7 cellular contexts compared by ENCODE assay signal in genomic region chr12:57513677-57514076, GRCh38. TPM values are rescaled to one million over a fixed set of nuclear protein-coding genes. Genes with fewer than 3 reads are reported as not detected.
DNase-seq lines count a peak whose midpoint lies in the region; ATAC-seq, FAIRE-seq and TF ChIP-seq lines count a peak whose summit lies in the region.
"Not testable (repeated sequence)": the region's sequence is repeated elsewhere in the genome, so short reads cannot be mapped to it uniquely, and the experiment has no call there.
"Had no signal": no experiment of that assay in that cellular context is flagged by ENCODE, and none has a peak within 500 bp of the region (broad histone marks: within the 10 kb centered on the region; RNA-seq: fewer than 3 reads in every experiment).

No MANE protein-coding gene starts in this region.

- TF ChIP-seq RAD21 in K562 (CRISPR knock-in tag; conservative IDR thresholded peaks at IDR 0.05 in 1 of 2, IDR thresholded peaks at IDR 0.05 in 1 of 2), result not testable (repeated sequence)

- H3K9me3 Mint-ChIP-seq in activated T-cell treated with anti-CD3 and anti-CD28 coated beads, Interleukin-2, amount 50 U/mL, for 24 hours; naive thymus-derived CD4-positive, alpha-beta T cell: not testable (repeated sequence)

- H3K9me3 ChIP-seq in SK-N-MC (ENCODE audit: low read depth, low read length); K562 (replicated peaks; ENCODE audit: control insufficient read depth, insufficient read depth, low read depth, low read length); naive thymus-derived CD4-positive, alpha-beta T cell (ENCODE audit: control insufficient read depth in 2 of 3, low read length in 3 of 3): not testable (repeated sequence)

- TF ChIP-seq POLR2A in K562 (conservative IDR thresholded peaks at IDR 0.05), result not testable (repeated sequence)

- H3K4me3 ChIP-seq in SK-N-MC; K562; naive thymus-derived CD4-positive, alpha-beta T cell (ENCODE audit: low read length): not testable (repeated sequence)

- not testable (repeated sequence) for ATAC-seq in K562; naive thymus-derived CD4-positive, alpha-beta T cell

- not testable (repeated sequence) for H3K27me3 ChIP-seq in K562 (ENCODE audit: control insufficient read depth in 2 of 2, insufficient read depth in 2 of 2, low read length in 2 of 2); naive thymus-derived CD4-positive, alpha-beta T cell (ENCODE audit: control insufficient read depth in 2 of 2, insufficient read depth in 2 of 2, low read length in 2 of 2)

- not testable (repeated sequence) for H3K4me2 ChIP-seq in K562 (ENCODE audit: insufficient read depth, low read length)

- H3K36me3 Mint-ChIP-seq in activated T-cell treated with anti-CD3 and anti-CD28 coated beads, Interleukin-2, amount 50 U/mL, for 24 hours (ENCODE audit: low read depth), result peaks cover 95% of the 10 kb centered on the region
- peaks cover 5 to 48% (median 38%) of the 10 kb centered on the region in 5 donors for H3K36me3 Mint-ChIP-seq in naive thymus-derived CD4-positive, alpha-beta T cell

- not testable (repeated sequence) for H3K27me3 Mint-ChIP-seq in activated T-cell treated with anti-CD3 and anti-CD28 coated beads, Interleukin-2, amount 50 U/mL, for 24 hours; naive thymus-derived CD4-positive, alpha-beta T cell

- peak overlapping the region; percentile 100 for H3K27ac ChIP-seq in 22Rv1
- H3K27ac ChIP-seq in SK-N-MC, result 0 out of 2 replicates have a peak overlapping the region, but pooled peaks have one; percentile 25
- not testable (repeated sequence) for H3K27ac ChIP-seq in K562 (ENCODE audit: extremely low read depth, low read depth, low read length); naive thymus-derived CD4-positive, alpha-beta T cell (ENCODE audit: low read depth, low read length)

- not testable (repeated sequence) for H3K9ac ChIP-seq in SK-N-MC (ENCODE audit: insufficient read length); K562 (ENCODE audit: insufficient read depth in 1 of 2, low read depth in 2 of 2, low read length in 2 of 2)

- H3K27ac Mint-ChIP-seq in activated T-cell treated with anti-CD3 and anti-CD28 coated beads, Interleukin-2, amount 50 U/mL, for 24 hours, result peak overlapping the region; percentile 72
- H3K27ac Mint-ChIP-seq in naive thymus-derived CD4-positive, alpha-beta T cell, result peak overlapping the region in 6 of 9 donors; percentile 19 to 75 (median 64)

- not testable (repeated sequence) for H3K9me1 ChIP-seq in K562 (ENCODE audit: control insufficient read depth, insufficient read depth, low read length)

- CTCF ChIA-PET in K562 (lab: Yijun Ruan, JAX; ENCODE audit: low intra/inter-chr PET ratio), result not testable (repeated sequence)
- CTCF ChIA-PET in naive thymus-derived CD4-positive, alpha-beta T cell (lab: Charles Lee), result interaction anchor here (1.7 kb wide), 1 partner anchor 36 kb away, joined by 4 read pairs; no protein-coding TSS in a partner anchor

- intact Hi-C loops in K562 (cut with micrococcal nuclease); naive thymus-derived CD4-positive, alpha-beta T cell (cut with micrococcal nuclease): not testable (repeated sequence)

- peaks cover 29% of the 10 kb centered on the region for H3K4me1 Mint-ChIP-seq in activated T-cell treated with anti-CD3 and anti-CD28 coated beads, Interleukin-2, amount 50 U/mL, for 24 hours (ENCODE audit: low read depth)
- H3K4me1 Mint-ChIP-seq in naive thymus-derived CD4-positive, alpha-beta T cell, result peaks cover 13 to 33% (median 15%) of the 10 kb centered on the region in 7 donors

- TF ChIP-seq EP300 in K562 (IDR thresholded peaks at IDR 0.05; ENCODE audit: low read length), result not testable (repeated sequence)

- WGBS in K562 (ENCODE audit: insufficient coverage, low coverage, missing lambda C conversion rate), result 90% methylated on average over 5 of the region's 6 CpGs

- peaks cover 0 to 19% of the 10 kb centered on the region in 2 experiments; a peak in 4 of 5 replicates for H3K4me1 ChIP-seq in K562 (replicated peaks in 1 of 2; ENCODE audit: control insufficient read depth in 2 of 2, insufficient read depth in 2 of 2, low read length in 2 of 2)
- not testable (repeated sequence) for H3K4me1 ChIP-seq in naive thymus-derived CD4-positive, alpha-beta T cell (ENCODE audit: control insufficient read depth in 2 of 2, insufficient read depth in 2 of 2, low read length in 2 of 2)

- H3K4me3 Mint-ChIP-seq in activated T-cell treated with anti-CD3 and anti-CD28 coated beads, Interleukin-2, amount 50 U/mL, for 24 hours; naive thymus-derived CD4-positive, alpha-beta T cell: not testable (repeated sequence)

- H3K36me3 ChIP-seq in SK-N-MC (ENCODE audit: insufficient read depth, low read length) (peaks cover 98% of the 10 kb centered on the region), K562 (ENCODE audit: control insufficient read depth, insufficient read depth, low read length) (peaks cover 91% of the 10 kb centered on the region)
- H3K36me3 ChIP-seq in naive thymus-derived CD4-positive, alpha-beta T cell (ENCODE audit: control insufficient read depth in 2 of 3, insufficient read depth in 3 of 3, low read length in 3 of 3), result peaks cover 24 to 86% (median 27%) of the 10 kb centered on the region in 3 experiments

- not testable (repeated sequence) for TF ChIP-seq CTCF in 22Rv1 (IDR thresholded peaks at IDR 0.05); K562 (IDR thresholded peaks at IDR 0.05 in 2 of 3, conservative IDR thresholded peaks at IDR 0.05 in 1 of 3; ENCODE audit: insufficient read depth in 2 of 3, low read depth in 1 of 3, low read length in 3 of 3)

- BruUV-seq in K562 (replicated peaks; lab: Mats Ljungman, UMichigan), result not testable (repeated sequence)

- POLR2A ChIA-PET in K562 (lab: Yijun Ruan, JAX), result interaction anchor here (0.6 to 10.1 kb wide), 7 partner anchors 10 to 301 kb away, joined by 3 to 184 read pairs (median 3); no protein-coding TSS in a partner anchor
- POLR2A ChIA-PET in naive thymus-derived CD4-positive, alpha-beta T cell (lab: Charles Lee), result interaction anchor here (0.6 to 1.0 kb wide), 4 partner anchors 24 to 177 kb away, joined by 3 to 4 read pairs (median 4); no protein-coding TSS in a partner anchor

- not testable (repeated sequence) for DNase-seq in SK-N-MC (ENCODE audit: low read depth, low spot score); activated T-cell treated with anti-CD3 and anti-CD28 coated beads, Interleukin-2, amount 50 U/mL, for 24 hours; K562 (ENCODE audit: extremely low read depth in 1 of 4, low spot score in 3 of 4); naive thymus-derived CD4-positive, alpha-beta T cell

- FAIRE-seq in K562 (lab: Jason Lieb, UNC), result not testable (repeated sequence)

- not testable (repeated sequence) for H2AFZ ChIP-seq in K562 (ENCODE audit: low read depth, low read length)

- in situ Hi-C loops in K562 (cut with MboI), result not testable (repeated sequence)

- H3K79me2 ChIP-seq in K562 (ENCODE audit: control insufficient read depth, insufficient read depth, low read length), result peaks cover 24% of the 10 kb centered on the region

- peaks cover 36% of the 10 kb centered on the region for H4K20me1 ChIP-seq in K562 (replicated peaks; ENCODE audit: control insufficient read depth, insufficient read depth, low read length)

RNA-seq across cellular contexts. Expression of gene DDIT3, which starts 6.6 kb away (rescaled TPM):
- total RNA-seq in K562 (2011; cell fraction: chromatin; rRNA removed; ENCODE audit: low replicate concordance), result 172 and 185 TPM in 2 replicates
- total RNA-seq in K562 (2011; cell fraction: nucleolus; rRNA removed), result 119 and 124 TPM in 2 replicates
- 106 and 127 TPM in 2 replicates for total RNA-seq in K562 (2011; cell fraction: nucleoplasm; rRNA removed)
- total RNA-seq in K562 (2014; rRNA removed) (68.2 and 89.9 TPM in 2 replicates), K562 (2014; rRNA removed; fragmentation: Illumina TruSeq; extraction: Trizol) (89.6 and 104 TPM in 2 replicates), K562 (2015; rRNA removed; fragmentation: Illumina TruSeq; extraction: Trizol) (53.7 and 59.1 TPM in 2 replicates), K562 (2021) (56.8 and 61.8 TPM in 2 replicates)
- polyA plus RNA-seq in K562 (2011; rRNA removed) (99.0 and 118 TPM in 2 replicates), K562 (2014; fragmentation: Illumina TruSeq; extraction: Trizol) (83.9 and 103 TPM in 2 replicates), K562 (2014; fragmentation: Nextera tagmentation; extraction: Ambion mirVana) (100 to 1,000 TPM; 254 to 272 TPM), K562 (2014; rRNA removed) (87.2 and 127 TPM in 2 replicates)
- polyA plus RNA-seq in K562 (2011; cell fraction: cytosol; rRNA removed), result 29.5 and 56.7 TPM in 2 replicates
- polyA plus RNA-seq in K562 (2011; cell fraction: nucleus; rRNA removed), result 133 and 186 TPM in 2 replicates
- polyA plus RNA-seq in K562 (2012), result 99.5 and 353 TPM in 2 replicates
- polyA minus RNA-seq in K562 (2011; rRNA and poly(A)+ RNA removed), result 37.2 and 59.6 TPM in 2 replicates
- 22.3 and 23.0 TPM in 2 replicates for polyA minus RNA-seq in K562 (2011; cell fraction: cytosol; rRNA and poly(A)+ RNA removed)
- polyA minus RNA-seq in K562 (2011; cell fraction: nucleus; rRNA and poly(A)+ RNA removed), result 25.7 and 57.9 TPM in 2 replicates
- 100 to 1,000 TPM in 1 of 5 experiments, 10 to 100 TPM in 4; 19.6 to 124 (median 51.6) TPM for total RNA-seq in naive thymus-derived CD4-positive, alpha-beta T cell
- polyA plus RNA-seq in naive thymus-derived CD4-positive, alpha-beta T cell, result 10 to 100 TPM; 15.9 to 23.1 TPM

RNA-seq across cellular contexts. Expression of gene MBD6, which starts 8.9 kb away (rescaled TPM):
- total RNA-seq in K562 (2011; cell fraction: chromatin; rRNA removed; ENCODE audit: low replicate concordance), result 77.3 and 118 TPM in 2 replicates
- total RNA-seq in K562 (2011; cell fraction: nucleolus; rRNA removed), result 43.2 and 44.7 TPM in 2 replicates
- total RNA-seq in K562 (2011; cell fraction: nucleoplasm; rRNA removed), result 49.3 and 57.0 TPM in 2 replicates
- total RNA-seq in K562 (2014; rRNA removed) (4.7 and 6.3 TPM in 2 replicates), K562 (2014; rRNA removed; fragmentation: Illumina TruSeq; extraction: Trizol) (2.7 and 3.8 TPM in 2 replicates), K562 (2015; rRNA removed; fragmentation: Illumina TruSeq; extraction: Trizol) (3.6 and 6.1 TPM in 2 replicates), K562 (2021) (46.6 and 54.8 TPM in 2 replicates)
- polyA plus RNA-seq in K562 (2011; rRNA removed) (2.0 and 6.8 TPM in 2 replicates), K562 (2014; fragmentation: Illumina TruSeq; extraction: Trizol) (14.1 and 20.3 TPM in 2 replicates), K562 (2014; fragmentation: Nextera tagmentation; extraction: Ambion mirVana) (1 to 10 TPM; 2.6 to 2.9 TPM), K562 (2014; rRNA removed) (12.2 and 19.8 TPM in 2 replicates)
- 1.1 and 1.4 TPM in 2 replicates for polyA plus RNA-seq in K562 (2011; cell fraction: cytosol; rRNA removed)
- 25.0 and 38.2 TPM in 2 replicates for polyA plus RNA-seq in K562 (2011; cell fraction: nucleus; rRNA removed)
- polyA plus RNA-seq in K562 (2012), result 21.1 and 37.7 TPM in 2 replicates
- 1.7 and 4.1 TPM in 2 replicates for polyA minus RNA-seq in K562 (2011; rRNA and poly(A)+ RNA removed)
- 5.2 and 13.3 TPM in 2 replicates for polyA minus RNA-seq in K562 (2011; cell fraction: cytosol; rRNA and poly(A)+ RNA removed)
- polyA minus RNA-seq in K562 (2011; cell fraction: nucleus; rRNA and poly(A)+ RNA removed), result 15.5 and 20.1 TPM in 2 replicates
- 100 to 1,000 TPM in 4 of 5 experiments, 10 to 100 TPM in 1; 85.2 to 127 (median 120) TPM for total RNA-seq in naive thymus-derived CD4-positive, alpha-beta T cell
- polyA plus RNA-seq in naive thymus-derived CD4-positive, alpha-beta T cell, result 1 to 10 TPM in 1 of 2 donors, under 1 TPM in 1; 0.50 to 1.0 TPM

RNA-seq across cellular contexts. Expression of gene MARS1, which starts 25.8 kb away (rescaled TPM):
- 823 and 1,075 TPM in 2 replicates for total RNA-seq in K562 (2011; cell fraction: chromatin; rRNA removed; ENCODE audit: low replicate concordance)
- 517 and 536 TPM in 2 replicates for total RNA-seq in K562 (2011; cell fraction: nucleolus; rRNA removed)
- total RNA-seq in K562 (2011; cell fraction: nucleoplasm; rRNA removed), result 605 and 612 TPM in 2 replicates
- total RNA-seq in K562 (2014; rRNA removed) (231 and 232 TPM in 2 replicates), K562 (2014; rRNA removed; fragmentation: Illumina TruSeq; extraction: Trizol) (220 and 245 TPM in 2 replicates), K562 (2015; rRNA removed; fragmentation: Illumina TruSeq; extraction: Trizol) (158 and 169 TPM in 2 replicates), K562 (2021) (339 and 382 TPM in 2 replicates)
- polyA plus RNA-seq in K562 (2011; rRNA removed) (145 and 271 TPM in 2 replicates), K562 (2014; fragmentation: Illumina TruSeq; extraction: Trizol) (298 and 362 TPM in 2 replicates), K562 (2014; fragmentation: Nextera tagmentation; extraction: Ambion mirVana) (100 to 1,000 TPM; 117 to 168 TPM), K562 (2014; rRNA removed) (221 and 229 TPM in 2 replicates)
- polyA plus RNA-seq in K562 (2011; cell fraction: cytosol; rRNA removed), result 137 and 183 TPM in 2 replicates
- polyA plus RNA-seq in K562 (2011; cell fraction: nucleus; rRNA removed), result 838 and 1,308 TPM in 2 replicates
- polyA plus RNA-seq in K562 (2012), result 210 and 555 TPM in 2 replicates
- polyA minus RNA-seq in K562 (2011; rRNA and poly(A)+ RNA removed), result 171 and 257 TPM in 2 replicates
- polyA minus RNA-seq in K562 (2011; cell fraction: cytosol; rRNA and poly(A)+ RNA removed), result 105 and 116 TPM in 2 replicates
- polyA minus RNA-seq in K562 (2011; cell fraction: nucleus; rRNA and poly(A)+ RNA removed), result 226 and 398 TPM in 2 replicates
- 100 to 1,000 TPM; 178 to 229 (median 197) TPM for total RNA-seq in naive thymus-derived CD4-positive, alpha-beta T cell
- polyA plus RNA-seq in naive thymus-derived CD4-positive, alpha-beta T cell, result 100 to 1,000 TPM in 1 of 2 donors, 10 to 100 TPM in 1; 86.0 to 118 TPM

RNA-seq across cellular contexts. Expression of gene DCTN2, which starts 33.3 kb away (rescaled TPM):
- total RNA-seq in K562 (2011; cell fraction: chromatin; rRNA removed; ENCODE audit: low replicate concordance), result 253 and 274 TPM in 2 replicates
- total RNA-seq in K562 (2011; cell fraction: nucleolus; rRNA removed), result 125 and 135 TPM in 2 replicates
- total RNA-seq in K562 (2011; cell fraction: nucleoplasm; rRNA removed), result 180 and 202 TPM in 2 replicates
- total RNA-seq in K562 (2014; rRNA removed) (128 and 135 TPM in 2 replicates), K562 (2014; rRNA removed; fragmentation: Illumina TruSeq; extraction: Trizol) (114 and 115 TPM in 2 replicates), K562 (2015; rRNA removed; fragmentation: Illumina TruSeq; extraction: Trizol) (122 and 151 TPM in 2 replicates), K562 (2021) (119 and 129 TPM in 2 replicates)
- polyA plus RNA-seq in K562 (2011; rRNA removed) (137 and 161 TPM in 2 replicates), K562 (2014; fragmentation: Illumina TruSeq; extraction: Trizol) (255 and 270 TPM in 2 replicates), K562 (2014; fragmentation: Nextera tagmentation; extraction: Ambion mirVana) (10 to 100 TPM; 43.6 to 64.7 TPM), K562 (2014; rRNA removed) (125 and 127 TPM in 2 replicates)
- polyA plus RNA-seq in K562 (2011; cell fraction: cytosol; rRNA removed), result 125 and 134 TPM in 2 replicates
- 140 and 175 TPM in 2 replicates for polyA plus RNA-seq in K562 (2011; cell fraction: nucleus; rRNA removed)
- 98.5 and 216 TPM in 2 replicates for polyA plus RNA-seq in K562 (2012)
- polyA minus RNA-seq in K562 (2011; rRNA and poly(A)+ RNA removed), result 129 and 192 TPM in 2 replicates
- polyA minus RNA-seq in K562 (2011; cell fraction: cytosol; rRNA and poly(A)+ RNA removed), result 103 and 129 TPM in 2 replicates
- 35.9 and 66.2 TPM in 2 replicates for polyA minus RNA-seq in K562 (2011; cell fraction: nucleus; rRNA and poly(A)+ RNA removed)
- 10 to 100 TPM; 52.1 to 78.8 (median 63.0) TPM for total RNA-seq in naive thymus-derived CD4-positive, alpha-beta T cell
- polyA plus RNA-seq in naive thymus-derived CD4-positive, alpha-beta T cell, result 10 to 100 TPM; 53.9 to 78.8 TPM

RNA-seq across cellular contexts. Expression of gene ARHGAP9, which starts 34.0 kb away (rescaled TPM):
- 8.4 and 15.8 TPM in 2 replicates for total RNA-seq in K562 (2011; cell fraction: chromatin; rRNA removed; ENCODE audit: low replicate concordance)
- 5.3 and 7.2 TPM in 2 replicates for total RNA-seq in K562 (2011; cell fraction: nucleolus; rRNA removed)
- total RNA-seq in K562 (2011; cell fraction: nucleoplasm; rRNA removed), result 7.3 and 8.5 TPM in 2 replicates
- 3.8 and 4.6 TPM in 2 replicates for total RNA-seq in K562 (2014; rRNA removed)
- 3.1 and 4.2 TPM in 2 replicates for total RNA-seq in K562 (2014; rRNA removed; fragmentation: Illumina TruSeq; extraction: Trizol)
- 5.1 and 5.8 TPM in 2 replicates for total RNA-seq in K562 (2015; rRNA removed; fragmentation: Illumina TruSeq; extraction: Trizol)
- 5.9 and 6.0 TPM in 2 replicates for total RNA-seq in K562 (2021)
- 6.5 and 22.7 TPM in 2 replicates for polyA plus RNA-seq in K562 (2011; rRNA removed)
- polyA plus RNA-seq in K562 (2011; cell fraction: cytosol; rRNA removed), result 7.6 and 14.0 TPM in 2 replicates
- 53.3 and 109 TPM in 2 replicates for polyA plus RNA-seq in K562 (2011; cell fraction: nucleus; rRNA removed)
- polyA plus RNA-seq in K562 (2012), result 5.2 and 15.6 TPM in 2 replicates
- 5.4 and 6.5 TPM in 2 replicates for polyA plus RNA-seq in K562 (2014; fragmentation: Illumina TruSeq; extraction: Trizol)
- 1 to 10 TPM; 1.5 to 2.0 TPM for polyA plus RNA-seq in K562 (2014; fragmentation: Nextera tagmentation; extraction: Ambion mirVana)
- 3.3 and 10.2 TPM in 2 replicates for polyA plus RNA-seq in K562 (2014; rRNA removed)
- polyA minus RNA-seq in K562 (2011; rRNA and poly(A)+ RNA removed), result 2.8 and 7.2 TPM in 2 replicates
- polyA minus RNA-seq in K562 (2011; cell fraction: cytosol; rRNA and poly(A)+ RNA removed), result 1.5 and 8.5 TPM in 2 replicates
- 4.3 and 13.0 TPM in 2 replicates for polyA minus RNA-seq in K562 (2011; cell fraction: nucleus; rRNA and poly(A)+ RNA removed)
- 100 to 1,000 TPM; 201 to 366 (median 347) TPM for total RNA-seq in naive thymus-derived CD4-positive, alpha-beta T cell
- 100 to 1,000 TPM; 198 to 283 TPM for polyA plus RNA-seq in naive thymus-derived CD4-positive, alpha-beta T cell
- total RNA-seq: G401, H4 had no signal
